ENCODE assay signal across 25 cellular contexts in genomic region chr16:56329887-56330286, GRCh38.
"Had no signal": no experiment of that assay in that cellular context is flagged by ENCODE, and none has a peak within 500 bp of the region (broad histone marks: within the 10 kb centered on the region; RNA-seq: fewer than 3 reads in every experiment).

No MANE protein-coding gene starts in this region.

- H3K27ac ChIP-seq: adrenal gland, breast epithelium had no signal

- H3K4me1 ChIP-seq: adrenal gland, breast epithelium had no signal

- H3K9me3 ChIP-seq: adrenal gland, breast epithelium had no signal

- ATAC-seq: activated T-cell treated with anti-CD3 and anti-CD28 coated beads, Interleukin-2, amount 50 U/mL, for 4 hours; WTC11 had no signal

- H3K9me3 Mint-ChIP-seq: activated CD4-positive, alpha-beta memory T cell treated with anti-CD3 and anti-CD28 coated beads for 36 hours; activated CD4-positive, alpha-beta T cell treated with anti-CD3 and anti-CD28 coated beads, Interleukin-2, amount 10 ng/mL, durations not matched to agents 24 days and 14 days; activated naive CD4-positive, alpha-beta T cell treated with anti-CD3 and anti-CD28 coated beads, Interleukin-2, amount 10 ng/mL, durations not matched to agents 7 days and 5 days; activated naive CD8-positive, alpha-beta T cell treated with anti-CD3 and anti-CD28 coated beads, Interleukin-2, amount 10 ng/mL, durations not matched to agents 7 days and 5 days; activated T-cell treated with anti-CD3 and anti-CD28 coated beads, Interleukin-2, amount 50 U/mL, for 4 hours; activated T-helper 2 cell treated with anti-CD3 and anti-CD28 coated beads, Interferon-gamma antibody, Interleukin-2, Interleukin-4, amounts not matched to agents 10 μg/mL and 5 μg/mL and 100 μg/mL, durations not matched to agents 14 hours and 24 hours and 36 hours; T-helper 1 cell treated with Interleukin-12 subunit alpha and Interleukin-12 subunit beta and Interleukin-4 antibody, amounts not matched to agents 30 μg/mL and 1 μg/mL, for 36 hours; WTC11 had no signal

- H3K27ac Mint-ChIP-seq: activated CD4-positive, alpha-beta memory T cell treated with anti-CD3 and anti-CD28 coated beads for 36 hours; activated CD4-positive, alpha-beta T cell treated with anti-CD3 and anti-CD28 coated beads, Interleukin-2, amount 10 ng/mL, durations not matched to agents 24 days and 14 days; activated naive CD4-positive, alpha-beta T cell treated with anti-CD3 and anti-CD28 coated beads, Interleukin-2, amount 10 ng/mL, durations not matched to agents 7 days and 5 days; activated naive CD8-positive, alpha-beta T cell treated with anti-CD3 and anti-CD28 coated beads, Interleukin-2, amount 10 ng/mL, durations not matched to agents 7 days and 5 days; activated T-helper 2 cell treated with anti-CD3 and anti-CD28 coated beads, Interferon-gamma antibody, Interleukin-2, Interleukin-4, amounts not matched to agents 10 μg/mL and 5 μg/mL and 100 μg/mL, durations not matched to agents 14 hours and 24 hours and 36 hours; T-helper 1 cell treated with Interleukin-12 subunit alpha and Interleukin-12 subunit beta and Interleukin-4 antibody, amounts not matched to agents 30 μg/mL and 1 μg/mL, for 36 hours had no signal

- H3K4me3 Mint-ChIP-seq: activated CD4-positive, alpha-beta memory T cell treated with anti-CD3 and anti-CD28 coated beads for 36 hours; activated CD4-positive, alpha-beta T cell treated with anti-CD3 and anti-CD28 coated beads, Interleukin-2, amount 10 ng/mL, durations not matched to agents 24 days and 14 days; activated naive CD4-positive, alpha-beta T cell treated with anti-CD3 and anti-CD28 coated beads, Interleukin-2, amount 10 ng/mL, durations not matched to agents 7 days and 5 days; activated naive CD8-positive, alpha-beta T cell treated with anti-CD3 and anti-CD28 coated beads, Interleukin-2, amount 10 ng/mL, durations not matched to agents 7 days and 5 days; activated T-cell treated with anti-CD3 and anti-CD28 coated beads, Interleukin-2, amount 50 U/mL, for 4 hours; T-helper 1 cell treated with Interleukin-12 subunit alpha and Interleukin-12 subunit beta and Interleukin-4 antibody, amounts not matched to agents 30 μg/mL and 1 μg/mL, for 36 hours; WTC11 had no signal

- H3K4me1 Mint-ChIP-seq: activated CD4-positive, alpha-beta T cell treated with anti-CD3 and anti-CD28 coated beads, Interleukin-2, amount 10 ng/mL, durations not matched to agents 24 days and 14 days; activated naive CD4-positive, alpha-beta T cell treated with anti-CD3 and anti-CD28 coated beads, Interleukin-2, amount 10 ng/mL, durations not matched to agents 7 days and 5 days; WTC11 had no signal

- H3K27me3 Mint-ChIP-seq: activated CD4-positive, alpha-beta memory T cell treated with anti-CD3 and anti-CD28 coated beads for 36 hours; activated CD4-positive, alpha-beta T cell treated with anti-CD3 and anti-CD28 coated beads, Interleukin-2, amount 10 ng/mL, durations not matched to agents 24 days and 14 days; activated naive CD4-positive, alpha-beta T cell treated with anti-CD3 and anti-CD28 coated beads, Interleukin-2, amount 10 ng/mL, durations not matched to agents 7 days and 5 days had no signal

- H3K36me3 Mint-ChIP-seq: activated CD4-positive, alpha-beta memory T cell treated with anti-CD3 and anti-CD28 coated beads for 36 hours; activated naive CD4-positive, alpha-beta T cell treated with anti-CD3 and anti-CD28 coated beads, Interleukin-2, amount 10 ng/mL, durations not matched to agents 7 days and 5 days; activated naive CD8-positive, alpha-beta T cell treated with anti-CD3 and anti-CD28 coated beads, Interleukin-2, amount 10 ng/mL, durations not matched to agents 7 days and 5 days; WTC11 had no signal

- H3K27me3 ChIP-seq: adrenal gland, breast epithelium had no signal

- H3K4me3 ChIP-seq: adrenal gland, breast epithelium had no signal

- DNase-seq: activated CD4-positive, alpha-beta memory T cell treated with anti-CD3 and anti-CD28 coated beads for 36 hours; activated CD4-positive, alpha-beta T cell treated with anti-CD3 and anti-CD28 coated beads, Interleukin-2, amount 10 ng/mL, durations not matched to agents 24 days and 14 days; activated CD4-positive, CD25-positive, alpha-beta regulatory T cell treated with anti-CD3 and anti-CD28 coated beads, Interleukin-2, amount 50 U/mL, for 72 hours; activated CD8-positive, alpha-beta memory T cell treated with anti-CD3 and anti-CD28 coated beads for 24 hours; activated gamma-delta T cell treated with Interleukin-2 at 50 U/mL for 16 hours; activated naive CD4-positive, alpha-beta T cell treated with anti-CD3 and anti-CD28 coated beads, Interleukin-2, amount 10 ng/mL, durations not matched to agents 7 days and 5 days; activated naive CD8-positive, alpha-beta T cell treated with anti-CD3 and anti-CD28 coated beads, Interleukin-2, amount 10 ng/mL, durations not matched to agents 7 days and 5 days; activated T-cell treated with anti-CD3 and anti-CD28 coated beads, Interleukin-2, amount 50 U/mL, for 4 hours; adrenal gland; aorta; central memory CD4-positive, alpha-beta T cell; MM.1S; NCI-H1105; NCI-H1436; NCI-H1694 treated with DMSO at 0.1 percent for 48 hours; NCI-H2029 treated with DMSO at 0.1 percent for 48 hours; NCI-H510A treated with DMSO at 0.1 percent for 48 hours; NCI-H69; NK-92 treated with Interleukin-12 subunit alpha and Interleukin-12 subunit beta, amount 100 ng/mL, for 24 hours; OCI-M1; SHP77 treated with DMSO at 0.1 percent for 48 hours had no signal

- H3K36me3 ChIP-seq: adrenal gland, breast epithelium had no signal
